ENCODE assay signal across 14 cellular contexts in genomic region chr1:225700889-225701465, GRCh38. TPM values are rescaled to one million over a fixed set of nuclear protein-coding genes. Genes with fewer than 3 reads are reported as not detected.
DNase-seq lines count a peak whose midpoint lies in the region; ATAC-seq and TF ChIP-seq lines count a peak whose summit lies in the region.
"Had no signal": no experiment of that assay in that cellular context is flagged by ENCODE, and none has a peak within 500 bp of the region (broad histone marks: within the 10 kb centered on the region; RNA-seq: fewer than 3 reads in every experiment).

No MANE protein-coding gene starts in this region.

- TF ChIP-seq CTCF in astrocyte of the spinal cord (IDR thresholded peaks at IDR 0.05; ENCODE audit: low read depth, low read length) (no peak), natural killer cell (IDR thresholded peaks at IDR 0.05) (no peak)

- no peaks in the 10 kb centered on the region for H3K4me1 Mint-ChIP-seq in natural killer cell
- H3K4me1 Mint-ChIP-seq: activated naive CD8-positive, alpha-beta T cell treated with anti-CD3 and anti-CD28 coated beads for 36 hours; memory B cell had no signal

- no peak overlapping the region for H3K4me3 Mint-ChIP-seq in natural killer cell
- H3K4me3 Mint-ChIP-seq: activated naive CD8-positive, alpha-beta T cell treated with anti-CD3 and anti-CD28 coated beads for 36 hours; memory B cell had no signal

- no peaks in the 10 kb centered on the region for H3K36me3 Mint-ChIP-seq in natural killer cell
- H3K36me3 Mint-ChIP-seq: activated naive CD8-positive, alpha-beta T cell treated with anti-CD3 and anti-CD28 coated beads for 36 hours; memory B cell had no signal

- WGBS in mesodermal cell (ENCODE audit: insufficient coverage in 2 of 2), 2 experiments: 96 to 100% methylated on average over 3 to 4 of the region's 4 CpGs

- peak overlapping the region; percentile 42 for H3K27ac ChIP-seq in mesodermal cell (ENCODE audit: low read depth, low read length, severe bottlenecking)
- H3K27ac ChIP-seq: KMS-11 had no signal

- H3K4me3 ChIP-seq in astrocyte of the spinal cord (ENCODE audit: low read depth, low read length): peak overlapping the region; percentile 2
- no peak overlapping the region for H3K4me3 ChIP-seq in mesodermal cell (ENCODE audit: extremely low read depth, insufficient read depth, low read length, poor library complexity, severe bottlenecking)

- H3K36me3 ChIP-seq in mesodermal cell (ENCODE audit: control insufficient read depth, insufficient read depth, low read length): no peaks in the 10 kb centered on the region

- peaks cover 0 to 1% of the 10 kb centered on the region in 2 donors for H3K27me3 Mint-ChIP-seq in natural killer cell (ENCODE audit: low read depth in 2 of 2)
- H3K27me3 Mint-ChIP-seq: activated naive CD8-positive, alpha-beta T cell treated with anti-CD3 and anti-CD28 coated beads for 36 hours; memory B cell had no signal

- H3K9me3 ChIP-seq in mesodermal cell (ENCODE audit: control insufficient read depth, low read length): no peaks in the 10 kb centered on the region

- intact Hi-C loops in natural killer cell (cut with micrococcal nuclease): no loop called here

- no peak overlapping the region for H3K27ac Mint-ChIP-seq in natural killer cell
- H3K27ac Mint-ChIP-seq: activated naive CD8-positive, alpha-beta T cell treated with anti-CD3 and anti-CD28 coated beads for 36 hours; memory B cell had no signal

- no peak for TF ChIP-seq RAD21 in Ishikawa (IDR thresholded peaks at IDR 0.05; ENCODE audit: low read depth)

- H3K4me1 ChIP-seq in mesodermal cell (ENCODE audit: control insufficient read depth, insufficient read depth, low read length, poor library complexity, severe bottlenecking): peaks cover 10% of the 10 kb centered on the region

- peak; percentile 49 for DNase-seq in A172 (ENCODE audit: low spot score)
- DNase-seq in astrocyte of the spinal cord (ENCODE audit: low read depth, low spot score): peak; percentile 56
- no peak for DNase-seq in activated gamma-delta T cell (lab: John Stamatoyannopoulos, UW)
- DNase-seq in NCI-H2171 (lab: John Stamatoyannopoulos, UW): no peak
- DNase-seq in natural killer cell: no peak
- DNase-seq: activated naive CD8-positive, alpha-beta T cell treated with anti-CD3 and anti-CD28 coated beads for 36 hours; NCI-H2029; NK-92 treated with Interleukin-12 subunit alpha and Interleukin-12 subunit beta, amount 100 ng/mL, for 24 hours; T-helper 1 cell had no signal

- in situ Hi-C loops in astrocyte of the spinal cord (cut with HindIII; ENCODE audit: low sequenced_read_pairs): no loop called here

- ATAC-seq in HG03521 (IDR thresholded peaks at IDR 0.05; ENCODE audit: unreplicated experiment) (no peak), natural killer cell (no peak)

- no peaks in the 10 kb centered on the region for H3K9me3 Mint-ChIP-seq in natural killer cell
- H3K9me3 Mint-ChIP-seq: activated naive CD8-positive, alpha-beta T cell treated with anti-CD3 and anti-CD28 coated beads for 36 hours; memory B cell had no signal

- no peak for TF ChIP-seq EP300 in Ishikawa (IDR thresholded peaks at IDR 0.05; ENCODE audit: borderline replicate concordance)

TF ChIP-seq in Ishikawa, 13 proteins besides CTCF, POLR2A, EP300 and RAD21:
- TF ChIP-seq, protein P1, sequence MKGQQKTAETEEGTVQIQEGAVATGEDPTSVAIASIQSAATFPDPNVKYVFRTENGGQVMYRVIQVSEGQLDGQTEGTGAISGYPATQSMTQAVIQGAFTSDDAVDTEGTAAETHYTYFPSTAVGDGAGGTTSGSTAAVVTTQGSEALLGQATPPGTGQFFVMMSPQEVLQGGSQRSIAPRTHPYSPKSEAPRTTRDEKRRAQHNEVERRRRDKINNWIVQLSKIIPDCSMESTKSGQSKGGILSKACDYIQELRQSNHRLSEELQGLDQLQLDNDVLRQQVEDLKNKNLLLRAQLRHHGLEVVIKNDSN (IDR thresholded peaks at IDR 0.05): peak; percentile 73
- TF ChIP-seq EGR1 (IDR thresholded peaks at IDR 0.05) (no peak), CEBPB (IDR thresholded peaks at IDR 0.05) (no peak)

RNA-seq across cellular contexts. Expression of gene ENAH, which starts 48.1 kb away (rescaled TPM):
- total RNA-seq in A172 (2014; rRNA removed; shearing (Covaris generic)): 129 and 155 TPM in 2 replicates
- polyA plus RNA-seq in mesodermal cell (2013, experiment 1 of 2): 106 TPM
- 125 TPM for polyA plus RNA-seq in mesodermal cell (2013, experiment 2 of 2)
- not detected for total RNA-seq in natural killer cell

Comparison
In these comparisons a context has a peak if more than half of its experiments do, and no peak if none do; other contexts are left out.
1. DNase-seq: peak in A172 (single experiment) and astrocyte of the spinal cord (single experiment); none in activated gamma-delta T cell (single experiment), NCI-H2171 (single experiment) and natural killer cell (single experiment).
2. RNA of gene ENAH, which starts 48.1 kb away (total RNA-seq): 129 to 155 TPM in A172; not detected in natural killer cell; every median in the first group is over 100 times any median in the second.